ENCODE assay signal across 10 cellular contexts in genomic region chr15:42576776-42577175, GRCh38. TPM values are rescaled to one million over a fixed set of nuclear protein-coding genes. Genes with fewer than 3 reads are reported as not detected.
A peak's percentile ranks its signal among the peaks of the same experiment; 100 is the strongest.
DNase-seq lines count a peak whose midpoint lies in the region; ATAC-seq and TF ChIP-seq lines count a peak whose summit lies in the region.
"Had no signal": no experiment of that assay in that cellular context is flagged by ENCODE, and none has a peak within 500 bp of the region (broad histone marks: within the 10 kb centered on the region; RNA-seq: fewer than 3 reads in every experiment).

No MANE protein-coding gene starts in this region.

- H3K27ac Mint-ChIP-seq in endodermal cell, result no peak overlapping the region

- no peaks in the 10 kb centered on the region for H3K9me3 ChIP-seq in OCI-LY1 (ENCODE audit: low read length)
- no peaks in the 10 kb centered on the region for H3K9me3 ChIP-seq in endodermal cell (ENCODE audit: control insufficient read depth, low read length)

- H3K4me2 ChIP-seq in OCI-LY1 (ENCODE audit: low read length), result peak overlapping the region; percentile 92

- H3K27me3 ChIP-seq in OCI-LY1 (ENCODE audit: insufficient read depth, low read length) (no peaks in the 10 kb centered on the region), endodermal cell (ENCODE audit: control insufficient read depth, insufficient read depth, low read length, poor library complexity, severe bottlenecking) (peaks cover 72% of the 10 kb centered on the region)

- H3K9ac ChIP-seq in OCI-LY1 (ENCODE audit: low read length) (peak overlapping the region; percentile 79), endodermal cell (ENCODE audit: extremely low read depth, low read length, poor library complexity, severe bottlenecking) (no peak overlapping the region)

- H3K4me1 ChIP-seq in OCI-LY1 (ENCODE audit: insufficient read depth, low read length, severe bottlenecking) (peaks cover 47% of the 10 kb centered on the region), endodermal cell (ENCODE audit: control insufficient read depth, insufficient read depth, low read length) (no peaks in the 10 kb centered on the region)

- no peaks in the 10 kb centered on the region for H3K79me2 ChIP-seq in OCI-LY1 (ENCODE audit: insufficient read depth, low read length)

- H3K27ac ChIP-seq in OCI-LY1 (ENCODE audit: low read depth, low read length, poor library complexity, severe bottlenecking) (no peak overlapping the region), endodermal cell (ENCODE audit: low read depth, low read length) (no peak overlapping the region)

- peak overlapping the region; percentile 77 for H3K4me3 ChIP-seq in OCI-LY1 (ENCODE audit: low read depth, low read length, poor library complexity, severe bottlenecking)
- no peak overlapping the region for H3K4me3 ChIP-seq in endodermal cell (ENCODE audit: low read length)
- peak overlapping the region; percentile 85 for H3K4me3 ChIP-seq in skeletal muscle cell (ENCODE audit: low read depth, low read length)

- no peak overlapping the region for H2AFZ ChIP-seq in OCI-LY1 (ENCODE audit: low read length)

- no peaks in the 10 kb centered on the region for H3K9me2 ChIP-seq in OCI-LY1 (ENCODE audit: low read depth, low read length)

- peaks cover 17% of the 10 kb centered on the region for H3K4me1 Mint-ChIP-seq in endodermal cell

- peak; percentile 7 for DNase-seq in NCI-H2171 treated with DMSO at 0.1 percent for 48 hours (lab: John Stamatoyannopoulos, UW)
- no peak for DNase-seq in NCI-H2171 (lab: John Stamatoyannopoulos, UW)
- DNase-seq in endodermal cell, result no peak
- no peak for DNase-seq in skeletal muscle cell (ENCODE audit: low read depth)
- DNase-seq in anterior cingulate cortex (lab: John Stamatoyannopoulos, UW), result no peak
- DNase-seq: hypothalamus, small intestine had no signal

- peak overlapping the region; percentile 69 for H3K4me3 Mint-ChIP-seq in endodermal cell

- WGBS in endodermal cell (ENCODE audit: insufficient coverage in 1 of 2, insufficient read length in 1 of 2), 2 experiments, result 94 to 100% methylated on average over 1 of the region's 1 CpG

- TF ChIP-seq CTCF in OCI-LY1 (IDR thresholded peaks at IDR 0.05; ENCODE audit: low read length) (no peak), endodermal cell (conservative IDR thresholded peaks at IDR 0.05) (no peak)

- H3K36me3 ChIP-seq in OCI-LY1 (ENCODE audit: insufficient read depth, low read length) (no peaks in the 10 kb centered on the region), endodermal cell (ENCODE audit: control insufficient read depth, insufficient read depth, low read length) (no peaks in the 10 kb centered on the region)

- H3F3A ChIP-seq in OCI-LY1 (ENCODE audit: insufficient read depth, low read length), result no peaks in the 10 kb centered on the region

- H3K9me3 Mint-ChIP-seq in endodermal cell, result no peaks in the 10 kb centered on the region

- no peaks in the 10 kb centered on the region for H3K36me3 Mint-ChIP-seq in endodermal cell (ENCODE audit: low read depth)

- H3K27me3 Mint-ChIP-seq in endodermal cell (ENCODE audit: insufficient read depth), result peaks cover 92% of the 10 kb centered on the region

- ATAC-seq in GM18867 (IDR thresholded peaks at IDR 0.05; ENCODE audit: unreplicated experiment) (no peak), HG03135 (IDR thresholded peaks at IDR 0.05; ENCODE audit: unreplicated experiment) (no peak)

- no peaks in the 10 kb centered on the region for H4K20me1 ChIP-seq in OCI-LY1 (ENCODE audit: insufficient read depth, low read length)

RNA-seq across cellular contexts. Expression of gene STARD9, which starts 1.4 kb away (rescaled TPM):
- total RNA-seq in endodermal cell, result 1 to 10 TPM in 1 of 2 donors, under 1 TPM in 1; 0.97 to 2.9 TPM
- polyA plus RNA-seq in endodermal cell (2013, experiment 1 of 2), result 9.0 TPM
- 10.2 TPM for polyA plus RNA-seq in endodermal cell (2013, experiment 2 of 2)

RNA-seq across cellular contexts. Expression of gene HAUS2, which starts 28.1 kb away (rescaled TPM):
- 10 to 100 TPM; 32.9 to 34.4 TPM for total RNA-seq in endodermal cell
- 31.8 TPM for polyA plus RNA-seq in endodermal cell (2013, experiment 1 of 2)
- polyA plus RNA-seq in endodermal cell (2013, experiment 2 of 2), result 30.8 TPM

RNA-seq across cellular contexts. Expression of gene LRRC57, which starts 28.2 kb away (rescaled TPM):
- total RNA-seq in endodermal cell, result 10 to 100 TPM; 14.6 to 19.3 TPM
- 20.3 TPM for polyA plus RNA-seq in endodermal cell (2013, experiment 1 of 2)
- 18.0 TPM for polyA plus RNA-seq in endodermal cell (2013, experiment 2 of 2)
